Comparison of ENCODE assay signal across 1 cellular context in the genomic region with DNA sequence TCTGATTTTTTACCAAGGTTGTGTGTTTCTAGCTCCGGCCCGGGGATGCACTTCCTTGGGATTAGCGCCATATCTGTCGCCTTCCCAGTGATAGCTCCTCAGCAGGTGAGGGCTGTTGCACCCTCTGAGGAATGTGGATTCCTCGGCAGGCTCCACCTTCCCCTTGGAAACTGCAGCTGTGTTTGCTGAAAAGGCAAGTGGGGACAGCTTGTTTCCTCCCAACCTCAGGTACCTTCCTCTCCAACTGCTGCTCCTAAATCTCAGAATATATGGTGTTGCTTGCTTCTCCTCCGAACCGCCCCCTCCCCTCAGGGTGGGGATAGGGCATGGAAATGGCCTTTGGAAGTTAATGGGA.
TF ChIP-seq lines count a peak whose summit lies in the region.

No MANE protein-coding gene starts in this region.

TF ChIP-seq in WTC11, 78 proteins besides CTCF, POLR2A, EP300 and RAD21 (continued from another document):
- TF ChIP-seq, protein P1, sequence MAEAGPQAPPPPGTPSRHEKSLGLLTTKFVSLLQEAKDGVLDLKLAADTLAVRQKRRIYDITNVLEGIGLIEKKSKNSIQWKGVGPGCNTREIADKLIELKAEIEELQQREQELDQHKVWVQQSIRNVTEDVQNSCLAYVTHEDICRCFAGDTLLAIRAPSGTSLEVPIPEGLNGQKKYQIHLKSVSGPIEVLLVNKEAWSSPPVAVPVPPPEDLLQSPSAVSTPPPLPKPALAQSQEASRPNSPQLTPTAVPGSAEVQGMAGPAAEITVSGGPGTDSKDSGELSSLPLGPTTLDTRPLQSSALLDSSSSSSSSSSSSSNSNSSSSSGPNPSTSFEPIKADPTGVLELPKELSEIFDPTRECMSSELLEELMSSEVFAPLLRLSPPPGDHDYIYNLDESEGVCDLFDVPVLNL (CRISPR knock-in tag; IDR thresholded peaks at IDR 0.05; ENCODE audit: borderline replicate concordance, low read depth): no peak
- TF ChIP-seq, protein P2, sequence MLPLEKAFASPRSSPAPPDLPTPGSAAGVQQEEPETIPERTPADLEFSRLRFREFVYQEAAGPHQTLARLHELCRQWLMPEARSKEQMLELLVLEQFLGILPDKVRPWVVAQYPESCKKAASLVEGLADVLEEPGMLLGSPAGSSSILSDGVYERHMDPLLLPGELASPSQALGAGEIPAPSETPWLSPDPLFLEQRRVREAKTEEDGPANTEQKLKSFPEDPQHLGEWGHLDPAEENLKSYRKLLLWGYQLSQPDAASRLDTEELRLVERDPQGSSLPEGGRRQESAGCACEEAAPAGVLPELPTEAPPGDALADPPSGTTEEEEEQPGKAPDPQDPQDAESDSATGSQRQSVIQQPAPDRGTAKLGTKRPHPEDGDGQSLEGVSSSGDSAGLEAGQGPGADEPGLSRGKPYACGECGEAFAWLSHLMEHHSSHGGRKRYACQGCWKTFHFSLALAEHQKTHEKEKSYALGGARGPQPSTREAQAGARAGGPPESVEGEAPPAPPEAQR (CRISPR knock-in tag; IDR thresholded peaks at IDR 0.05): no peak
